ENCODE assay signal across 7 cellular contexts in the genomic region with DNA sequence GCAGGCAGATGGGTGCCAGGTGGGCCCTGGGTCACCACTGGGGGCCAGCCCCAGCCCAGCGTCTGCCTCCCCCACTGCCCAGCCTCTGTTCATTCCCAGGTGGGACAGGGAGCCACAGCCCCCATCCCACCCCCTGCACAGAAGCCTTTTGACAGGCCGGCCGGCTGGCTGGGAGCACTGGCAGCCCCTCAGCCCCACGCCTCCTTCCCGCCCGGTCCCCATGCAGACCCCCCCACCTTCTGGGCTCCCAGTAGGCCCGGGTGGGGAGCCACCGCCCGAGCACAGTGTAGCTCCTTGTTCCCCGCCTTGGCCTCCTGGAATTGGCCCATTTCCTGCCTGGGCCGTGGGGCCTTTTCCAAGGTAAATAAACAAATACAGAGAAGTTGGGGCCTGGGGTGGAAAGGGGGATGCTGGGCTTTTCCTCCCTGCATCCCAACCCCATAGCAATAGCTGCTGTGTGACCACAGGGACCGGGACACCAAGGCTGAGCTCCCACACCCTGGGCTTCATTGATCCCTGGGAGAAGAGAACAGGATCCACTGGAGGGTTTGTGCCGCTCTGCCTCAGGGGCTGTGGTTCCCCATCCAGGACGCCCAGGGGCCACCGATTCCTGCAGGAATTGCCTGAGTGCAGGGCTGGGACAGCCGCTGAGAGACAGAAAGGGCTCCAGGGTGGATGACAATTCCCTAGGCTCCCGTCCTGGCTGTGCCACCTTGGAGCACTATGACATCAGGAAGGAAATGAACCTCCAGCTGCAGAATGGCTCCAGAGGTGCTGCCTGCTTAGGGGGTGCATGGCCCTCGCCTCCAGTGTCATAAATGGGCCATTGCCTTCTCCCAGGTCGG. TPM values are rescaled to one million over a fixed set of nuclear protein-coding genes. Genes with fewer than 3 reads are reported as not detected.
A peak's percentile ranks its signal among the peaks of the same experiment; 100 is the strongest.
DNase-seq lines count a peak whose midpoint lies in the region; ATAC-seq and TF ChIP-seq lines count a peak whose summit lies in the region.
"Not testable (repeated sequence)": the region's sequence is repeated elsewhere in the genome, so short reads cannot be mapped to it uniquely, and the experiment has no call there.

No MANE protein-coding gene starts in this region.

- H3K9ac ChIP-seq in colonic mucosa (ENCODE audit: low read depth in 2 of 2, low read length in 2 of 2), result not testable (repeated sequence)

- H3K27ac Mint-ChIP-seq in GM23338, result not testable (repeated sequence)

- not testable (repeated sequence) for H3K4me3 ChIP-seq in GM23338, colonic mucosa, heart left ventricle, mucosa of descending colon, upper lobe of left lung

- DNase-seq in GM23338 (ENCODE audit: low spot score); heart left ventricle; left lobe of liver (ENCODE audit: low spot score); mucosa of descending colon; upper lobe of left lung: not testable (repeated sequence)
- DNase-seq in colonic mucosa, result peak; percentile 3

- not testable (repeated sequence) for H3K36me3 ChIP-seq in GM23338 (ENCODE audit: insufficient read depth); colonic mucosa; heart left ventricle; mucosa of descending colon (ENCODE audit: low read depth); upper lobe of left lung

- H3K4me1 Mint-ChIP-seq in GM23338, result not testable (repeated sequence)

- not testable (repeated sequence) for H3K27me3 Mint-ChIP-seq in GM23338 (ENCODE audit: insufficient read depth, low read depth, poor library complexity)

- not testable (repeated sequence) for TF ChIP-seq POLR2A in heart left ventricle (IDR thresholded peaks at IDR 0.05); upper lobe of left lung (IDR thresholded peaks at IDR 0.05)

- WGBS in heart left ventricle, 4 donors, result no CpG with 5 or more reads among the region's 19 CpGs
- WGBS in upper lobe of left lung, 2 donors, result no CpG with 5 or more reads among the region's 19 CpGs

- H3K36me3 Mint-ChIP-seq in GM23338 (ENCODE audit: low read depth), result not testable (repeated sequence)

- not testable (repeated sequence) for H3K9me2 ChIP-seq in GM23338 (ENCODE audit: insufficient read depth)

- H3F3A ChIP-seq in GM23338 (replicated peaks; ENCODE audit: low read depth), result not testable (repeated sequence)

- not testable (repeated sequence) for H3K79me2 ChIP-seq in GM23338 (replicated peaks; ENCODE audit: insufficient read depth)

- not testable (repeated sequence) for H2AFZ ChIP-seq in GM23338

- not testable (repeated sequence) for H3K9me3 ChIP-seq in colonic mucosa, heart left ventricle, mucosa of descending colon, upper lobe of left lung

- ATAC-seq in GM23338 (peak; percentile 54), SK-N-SH treated with all-trans-retinoic acid at 6 μM for 48 hours (peak; percentile 47), heart left ventricle (peak; percentile 32 to 70 (median 62)), left lobe of liver (peak; percentile 46), mucosa of descending colon (peak; percentile 70), upper lobe of left lung (ENCODE audit: low FRiP score in 2 of 2) (peak; percentile 17 to 83)

- not testable (repeated sequence) for H3K4me2 ChIP-seq in GM23338

- H3K27ac ChIP-seq in GM23338 (ENCODE audit: low read depth); colonic mucosa; heart left ventricle; upper lobe of left lung: not testable (repeated sequence)

- H3K27me3 ChIP-seq in GM23338 (ENCODE audit: insufficient read depth); colonic mucosa; heart left ventricle; upper lobe of left lung: not testable (repeated sequence)

- TF ChIP-seq EP300 in upper lobe of left lung (IDR thresholded peaks at IDR 0.05), result not testable (repeated sequence)

- H3K9me3 Mint-ChIP-seq in GM23338, result not testable (repeated sequence)

- TF ChIP-seq CTCF in GM23338 (conservative IDR thresholded peaks at IDR 0.05; ENCODE audit: low read depth in 2 of 2); colonic mucosa (IDR thresholded peaks at IDR 0.05); heart left ventricle (IDR thresholded peaks at IDR 0.05); mucosa of descending colon (IDR thresholded peaks at IDR 0.05); upper lobe of left lung (IDR thresholded peaks at IDR 0.05): not testable (repeated sequence)

- not testable (repeated sequence) for H4K20me1 ChIP-seq in GM23338 (replicated peaks; ENCODE audit: insufficient read depth)

- H3K4me1 ChIP-seq in GM23338 (ENCODE audit: insufficient read depth); colonic mucosa; heart left ventricle; mucosa of descending colon (ENCODE audit: low read depth); upper lobe of left lung: not testable (repeated sequence)

- intact Hi-C loops in colonic mucosa (cut with DNase I); heart left ventricle (cut with DNase I); mucosa of descending colon (cut with DNase I, micrococcal nuclease): not testable (repeated sequence)

- not testable (repeated sequence) for H3K4me3 Mint-ChIP-seq in GM23338

RNA-seq across cellular contexts. Expression of gene TRIM73, which starts 20.7 kb away (rescaled TPM):
- total RNA-seq in GM23338 (2014; rRNA removed; shearing (Covaris generic)), result 0.31 and 0.54 TPM in 2 replicates
- polyA plus RNA-seq in GM23338 (2016; fragmentation: Nextera tagmentation; extraction: Ambion mirVana) (0.96 and 1.2 TPM in 2 replicates), heart left ventricle (1 to 10 TPM in 1 of 2 donors, under 1 TPM in 1; 0.55 to 1.4 TPM)
- total RNA-seq in colonic mucosa (1 to 10 TPM; 1.1 to 2.1 TPM), heart left ventricle (1 to 10 TPM in 5 of 9 donors, under 1 TPM in 4; 0.25 to 1.7 (median 1.1) TPM), left lobe of liver (4.2 TPM), mucosa of descending colon (1 to 10 TPM; 3.2 to 5.7 (median 4.3) TPM), upper lobe of left lung (10 to 100 TPM in 1 of 6 donors, 1 to 10 TPM in 5; 1.4 to 10.5 (median 3.3) TPM)
